Comparison of ENCODE assay signal across 8 cellular contexts in genomic region chr11:22193348-22194051, GRCh38. TPM values are rescaled to one million over a fixed set of nuclear protein-coding genes. Genes with fewer than 3 reads are reported as not detected.
DNase-seq lines count a peak whose midpoint lies in the region; ATAC-seq and TF ChIP-seq lines count a peak whose summit lies in the region.

No MANE protein-coding gene starts in this region.

- peak; percentile 30 for ATAC-seq in GM21381 (IDR thresholded peaks at IDR 0.05; ENCODE audit: unreplicated experiment)

- POLR2A ChIA-PET in RWPE1 (lab: Yijun Ruan, JAX; ENCODE audit: low non-redundant PET), result no interaction called here

- CTCF ChIA-PET in RWPE1 (lab: Yijun Ruan, JAX), result interaction anchor here (0.8 to 1.1 kb wide), 2 partner anchors 28 to 1081 kb away, joined by 3 to 4 read pairs; no protein-coding TSS in a partner anchor

- no peak for TF ChIP-seq POLR2A in lower leg skin (IDR thresholded peaks at IDR 0.05)

- H3K27ac ChIP-seq in RWPE1, result no peak overlapping the region

- intact Hi-C loops in lower leg skin (cut with DNase I; ENCODE audit: low total_unique reads), result no loop called here

- peak; percentile 48 for DNase-seq in ELF-1 (ENCODE audit: low read depth, low spot score)
- peak; percentile 72 for DNase-seq in NCI-H1092 treated with DMSO at 0.1 percent for 48 hours (lab: John Stamatoyannopoulos, UW)
- peak; percentile 7 for DNase-seq in cerebellar cortex (ENCODE audit: low spot score)
- DNase-seq in lower leg skin (ENCODE audit: low spot score in 2 of 2), result peak in 1 of 2 donors; percentile 80
- DNase-seq in superior temporal gyrus (ENCODE audit: extremely low spot score), result peak; percentile 62
- no peak for DNase-seq in activated CD4-positive, alpha-beta T cell treated with anti-CD3 and anti-CD28 coated beads for 48 hours
- no peak for DNase-seq in RWPE1 (ENCODE audit: low spot score)

- TF ChIP-seq CTCF in lower leg skin (IDR thresholded peaks at IDR 0.05) (no peak), RWPE1 (conservative IDR thresholded peaks at IDR 0.05; ENCODE audit: low read depth) (no peak)

- peak overlapping the region; percentile 27 for H3K4me3 ChIP-seq in lower leg skin (ENCODE audit: low read depth, poor library complexity, severe bottlenecking)

- 1 to 5% methylated on average over 22 to 33 of the region's 39 CpGs for WGBS in lower leg skin, 2 donors

RNA-seq across cellular contexts. Expression of gene ANO5, which starts 0.6 kb away (rescaled TPM):
- under 1 TPM; 0.19 to 0.98 (median 0.71) TPM for total RNA-seq in lower leg skin

Comparison
In these comparisons a context has a peak if more than half of its experiments do, and no peak if none do; other contexts are left out.
1. DNase-seq: peak in ELF-1 (single experiment), NCI-H1092 treated with DMSO at 0.1 percent for 48 hours (single experiment), cerebellar cortex (single experiment) and superior temporal gyrus (single experiment); none in activated CD4-positive, alpha-beta T cell treated with anti-CD3 and anti-CD28 coated beads for 48 hours (single experiment) and RWPE1 (single experiment).